In genomic region chr16:30921459-30921747, GRCh38 we compare ENCODE assay signal across 8 cellular contexts. TPM values are rescaled to one million over a fixed set of nuclear protein-coding genes. Genes with fewer than 3 reads are reported as not detected.
DNase-seq lines count a peak whose midpoint lies in the region; ATAC-seq, FAIRE-seq and TF ChIP-seq lines count a peak whose summit lies in the region.

No MANE protein-coding gene starts in this region.

- no peak for TF ChIP-seq CTCF in keratinocyte (optimal IDR thresholded peaks at IDR 0.05 in 1 of 3, IDR thresholded peaks at IDR 0.05 in 1 of 3, conservative IDR thresholded peaks at IDR 0.05 in 1 of 3; ENCODE audit: extremely low read depth in 1 of 3, insufficient read depth in 2 of 3, low read length in 3 of 3)
- TF ChIP-seq CTCF in foreskin keratinocyte (conservative IDR thresholded peaks at IDR 0.05), result no peak

- H3K79me2 ChIP-seq in keratinocyte (ENCODE audit: control insufficient read depth, insufficient read depth, low read length), result peaks cover 18% of the 10 kb centered on the region

- H3K9me3 Mint-ChIP-seq in T-helper 1 cell treated with Interleukin-12 subunit alpha and Interleukin-12 subunit beta and Interleukin-4 antibody, amounts not matched to agents 30 μg/mL and 1 μg/mL, for 36 hours, result no peaks in the 10 kb centered on the region
- no peaks in the 10 kb centered on the region for H3K9me3 Mint-ChIP-seq in activated naive CD4-positive, alpha-beta T cell treated with anti-CD3 and anti-CD28 coated beads, Interleukin-2, amount 50 U/mL, for 72 hours

- no peaks in the 10 kb centered on the region for H4K20me1 ChIP-seq in keratinocyte (ENCODE audit: control insufficient read depth, extremely low read depth, insufficient read depth, low read length)

- H3K36me3 ChIP-seq in keratinocyte (ENCODE audit: control insufficient read depth in 2 of 2, extremely low read depth in 1 of 2, insufficient read depth in 2 of 2, low read length in 2 of 2), result peaks cover 0 to 2% of the 10 kb centered on the region in 2 experiments
- H3K36me3 ChIP-seq in subcutaneous abdominal adipose tissue (ENCODE audit: control insufficient read depth in 5 of 5, insufficient read depth in 5 of 5, low read length in 5 of 5), result peaks cover 0 to 7% (median 0%) of the 10 kb centered on the region in 5 donors

- H3K9me3 ChIP-seq in keratinocyte (ENCODE audit: control insufficient read depth, low read depth, low read length) (no peaks in the 10 kb centered on the region), subcutaneous abdominal adipose tissue (ENCODE audit: control insufficient read depth in 5 of 5, low read length in 5 of 5) (no peaks in the 10 kb centered on the region)

- H3K36me3 Mint-ChIP-seq in T-helper 1 cell treated with Interleukin-12 subunit alpha and Interleukin-12 subunit beta and Interleukin-4 antibody, amounts not matched to agents 30 μg/mL and 1 μg/mL, for 36 hours (ENCODE audit: low read depth), result no peaks in the 10 kb centered on the region
- peaks cover 0 to 5% of the 10 kb centered on the region in 2 donors for H3K36me3 Mint-ChIP-seq in activated naive CD4-positive, alpha-beta T cell treated with anti-CD3 and anti-CD28 coated beads, Interleukin-2, amount 50 U/mL, for 72 hours

- H3K4me1 ChIP-seq in keratinocyte (ENCODE audit: control insufficient read depth, extremely low read depth, insufficient read depth, low read length) (peaks cover 13% of the 10 kb centered on the region), subcutaneous abdominal adipose tissue (ENCODE audit: control insufficient read depth in 5 of 5, insufficient read depth in 5 of 5, low read length in 5 of 5) (peaks cover 4 to 27% (median 19%) of the 10 kb centered on the region in 5 donors), foreskin keratinocyte (no peaks in the 10 kb centered on the region)

- dilution Hi-C loops in keratinocyte (cut with MboI; ENCODE audit: extremely low pct_ligation_motif_present, low sequenced_read_pairs), result no loop called here

- H3K4me3 Mint-ChIP-seq in T-helper 1 cell treated with Interleukin-12 subunit alpha and Interleukin-12 subunit beta and Interleukin-4 antibody, amounts not matched to agents 30 μg/mL and 1 μg/mL, for 36 hours, result peak overlapping the region; percentile 100

- ATAC-seq in activated naive CD4-positive, alpha-beta T cell treated with anti-CD3 and anti-CD28 coated beads, Interleukin-2, amount 50 U/mL, for 72 hours, result no peak
- no peak for ATAC-seq in foreskin keratinocyte

- no peak for FAIRE-seq in keratinocyte (lab: Jason Lieb, UNC)

- H2AFZ ChIP-seq in keratinocyte (ENCODE audit: control insufficient read depth, low read length), result peak overlapping the region; percentile 20

- no peaks in the 10 kb centered on the region for H3K27me3 Mint-ChIP-seq in T-helper 1 cell treated with Interleukin-12 subunit alpha and Interleukin-12 subunit beta and Interleukin-4 antibody, amounts not matched to agents 30 μg/mL and 1 μg/mL, for 36 hours (ENCODE audit: low read depth)

- H3K27ac ChIP-seq in keratinocyte (ENCODE audit: control insufficient read depth, insufficient read depth, low read length) (peak overlapping the region; percentile 87), subcutaneous abdominal adipose tissue (ENCODE audit: low read depth, low read length) (peak overlapping the region; percentile 77), foreskin keratinocyte (no peak overlapping the region)

- H3K9me1 ChIP-seq in keratinocyte (ENCODE audit: control insufficient read depth, extremely low read depth, insufficient read depth, low read length), result no peaks in the 10 kb centered on the region

- peak overlapping the region; percentile 100 for H3K27ac Mint-ChIP-seq in T-helper 1 cell treated with Interleukin-12 subunit alpha and Interleukin-12 subunit beta and Interleukin-4 antibody, amounts not matched to agents 30 μg/mL and 1 μg/mL, for 36 hours
- peak overlapping the region; percentile 97 to 100 for H3K27ac Mint-ChIP-seq in activated naive CD4-positive, alpha-beta T cell treated with anti-CD3 and anti-CD28 coated beads, Interleukin-2, amount 50 U/mL, for 72 hours

- no peaks in the 10 kb centered on the region for H3K27me3 ChIP-seq in keratinocyte (ENCODE audit: control insufficient read depth, extremely low read depth, insufficient read depth, low read length)
- H3K27me3 ChIP-seq in subcutaneous abdominal adipose tissue (ENCODE audit: control insufficient read depth in 5 of 5, insufficient read depth in 4 of 5, low read length in 5 of 5), result no peaks in the 10 kb centered on the region
- H3K27me3 ChIP-seq in foreskin keratinocyte, result no peaks in the 10 kb centered on the region

- DNase-seq in T-helper 1 cell, result no peak
- no peak for DNase-seq in activated naive CD4-positive, alpha-beta T cell treated with anti-CD3 and anti-CD28 coated beads, Interleukin-2, amount 50 U/mL, for 72 hours (ENCODE audit: low spot score in 2 of 2)
- no peak for DNase-seq in keratinocyte (ENCODE audit: low read depth, low spot score)
- DNase-seq in foreskin keratinocyte, result no peak
- DNase-seq in NCI-H1694 treated with DMSO at 0.1 percent for 48 hours (lab: John Stamatoyannopoulos, UW), result no peak
- DNase-seq in SHP77 (lab: John Stamatoyannopoulos, UW), result no peak

- H3K9ac ChIP-seq in keratinocyte (ENCODE audit: control insufficient read depth, extremely low read depth, insufficient read depth, low read length) (peak overlapping the region; percentile 86), subcutaneous abdominal adipose tissue (ENCODE audit: low read length in 5 of 5) (peak overlapping the region in 3 of 5 donors; percentile 52 to 83 (median 67))

- H3K4me2 ChIP-seq in keratinocyte (ENCODE audit: control insufficient read depth, extremely low read depth, insufficient read depth, low read depth, low read length), result peak overlapping the region; percentile 87

- H3K4me3 ChIP-seq in keratinocyte (ENCODE audit: control insufficient read depth in 2 of 3, extremely low read depth in 1 of 3, insufficient read depth in 2 of 3, low read depth in 1 of 3, low read length in 3 of 3), result peak overlapping the region in 2 of 3 experiments; percentile 81 to 90
- H3K4me3 ChIP-seq in subcutaneous abdominal adipose tissue (ENCODE audit: low read depth in 1 of 5, low read length in 5 of 5), result peak overlapping the region; percentile 56 to 98 (median 93)

- peaks cover 17% of the 10 kb centered on the region for H3K4me1 Mint-ChIP-seq in T-helper 1 cell treated with Interleukin-12 subunit alpha and Interleukin-12 subunit beta and Interleukin-4 antibody, amounts not matched to agents 30 μg/mL and 1 μg/mL, for 36 hours (ENCODE audit: low read depth)

RNA-seq across cellular contexts. Expression of gene FBXL19, which starts 2.0 kb away (rescaled TPM):
- total RNA-seq in activated naive CD4-positive, alpha-beta T cell treated with anti-CD3 and anti-CD28 coated beads, Interleukin-2, amount 50 U/mL, for 72 hours, result 10 to 100 TPM; 24.4 to 36.4 TPM
- polyA plus RNA-seq in keratinocyte (9.6 to 15.0 TPM (median 10.2 TPM) in 3 replicates), foreskin keratinocyte (21.8 and 23.3 TPM in 2 replicates)
- polyA plus RNA-seq in keratinocyte (2011; ENCODE audit: low read depth), result 2.2 TPM
- polyA plus RNA-seq in keratinocyte (2011; cell fraction: cytosol; rRNA removed), result 5.7 and 16.5 TPM in 2 replicates
- 24.0 and 32.9 TPM in 2 replicates for polyA plus RNA-seq in keratinocyte (2011; cell fraction: nucleus; rRNA removed)
- polyA plus RNA-seq in keratinocyte (2012; ENCODE audit: low replicate concordance), result 8.3 and 25.1 TPM in 2 replicates
- 8.6 to 28.7 TPM (median 11.7 TPM) in 3 replicates for polyA minus RNA-seq in keratinocyte
- polyA minus RNA-seq in keratinocyte (2011; cell fraction: cytosol; rRNA and poly(A)+ RNA removed), result 46.2 TPM
- 18.1 and 25.4 TPM in 2 replicates for polyA minus RNA-seq in keratinocyte (2011; cell fraction: nucleus; rRNA and poly(A)+ RNA removed)
- 32.2 and 33.0 TPM in 2 replicates for total RNA-seq in foreskin keratinocyte

RNA-seq across cellular contexts. Expression of gene CTF1, which starts 25.0 kb away (rescaled TPM):
- under 1 TPM; 0.29 to 0.96 TPM for total RNA-seq in activated naive CD4-positive, alpha-beta T cell treated with anti-CD3 and anti-CD28 coated beads, Interleukin-2, amount 50 U/mL, for 72 hours
- polyA plus RNA-seq in keratinocyte (2.1 to 3.2 TPM (median 2.6 TPM) in 3 replicates), foreskin keratinocyte (3.0 and 3.2 TPM in 2 replicates)
- polyA plus RNA-seq in keratinocyte (2011; ENCODE audit: low read depth), result 0.27 TPM
- polyA plus RNA-seq in keratinocyte (2011; cell fraction: cytosol; rRNA removed), result 3.6 and 5.4 TPM in 2 replicates
- polyA plus RNA-seq in keratinocyte (2011; cell fraction: nucleus; rRNA removed), result 4.5 and 5.8 TPM in 2 replicates
- 1.3 and 2.6 TPM in 2 replicates for polyA plus RNA-seq in keratinocyte (2012; ENCODE audit: low replicate concordance)
- polyA minus RNA-seq in keratinocyte, result 2.7 to 4.2 TPM (median 2.7 TPM) in 3 replicates
- 2.7 TPM for polyA minus RNA-seq in keratinocyte (2011; cell fraction: cytosol; rRNA and poly(A)+ RNA removed)
- 0.53 and 1.6 TPM in 2 replicates for polyA minus RNA-seq in keratinocyte (2011; cell fraction: nucleus; rRNA and poly(A)+ RNA removed)
- 0.95 and 1.6 TPM in 2 replicates for total RNA-seq in foreskin keratinocyte

RNA-seq across cellular contexts. Expression of gene ORAI3, which starts 27.5 kb away (rescaled TPM):
- total RNA-seq in activated naive CD4-positive, alpha-beta T cell treated with anti-CD3 and anti-CD28 coated beads, Interleukin-2, amount 50 U/mL, for 72 hours, result 10 to 100 TPM in 1 of 2 donors, 1 to 10 TPM in 1; 7.3 to 17.1 TPM
- polyA plus RNA-seq in keratinocyte, result 8.1 to 12.7 TPM (median 10.8 TPM) in 3 replicates
- 2.3 TPM for polyA plus RNA-seq in keratinocyte (2011; ENCODE audit: low read depth)
- 10.3 and 13.2 TPM in 2 replicates for polyA plus RNA-seq in keratinocyte (2011; cell fraction: cytosol; rRNA removed)
- 16.6 and 23.6 TPM in 2 replicates for polyA plus RNA-seq in keratinocyte (2011; cell fraction: nucleus; rRNA removed)
- polyA plus RNA-seq in keratinocyte (2012; ENCODE audit: low replicate concordance), result 8.0 and 11.6 TPM in 2 replicates
- polyA minus RNA-seq in keratinocyte, result 11.8 to 14.7 TPM (median 13.6 TPM) in 3 replicates
- 10.6 TPM for polyA minus RNA-seq in keratinocyte (2011; cell fraction: cytosol; rRNA and poly(A)+ RNA removed)
- 12.5 and 14.9 TPM in 2 replicates for polyA minus RNA-seq in keratinocyte (2011; cell fraction: nucleus; rRNA and poly(A)+ RNA removed)
- 8.4 and 9.0 TPM in 2 replicates for total RNA-seq in foreskin keratinocyte
- 9.1 and 9.2 TPM in 2 replicates for polyA plus RNA-seq in foreskin keratinocyte

RNA-seq across cellular contexts. Expression of gene BCL7C, which starts 27.5 kb away (rescaled TPM):
- total RNA-seq in activated naive CD4-positive, alpha-beta T cell treated with anti-CD3 and anti-CD28 coated beads, Interleukin-2, amount 50 U/mL, for 72 hours, result 10 to 100 TPM; 27.3 to 45.9 TPM
- 18.5 to 22.4 TPM (median 19.2 TPM) in 3 replicates for polyA plus RNA-seq in keratinocyte
- 8.7 TPM for polyA plus RNA-seq in keratinocyte (2011; ENCODE audit: low read depth)
- polyA plus RNA-seq in keratinocyte (2011; cell fraction: cytosol; rRNA removed), result 13.6 and 19.0 TPM in 2 replicates
- 5.0 and 7.4 TPM in 2 replicates for polyA plus RNA-seq in keratinocyte (2011; cell fraction: nucleus; rRNA removed)
- 16.9 and 20.2 TPM in 2 replicates for polyA plus RNA-seq in keratinocyte (2012; ENCODE audit: low replicate concordance)
- polyA minus RNA-seq in keratinocyte, result 4.5 to 7.5 TPM (median 5.8 TPM) in 3 replicates
- polyA minus RNA-seq in keratinocyte (2011; cell fraction: cytosol; rRNA and poly(A)+ RNA removed), result 14.6 TPM
- 3.0 and 5.2 TPM in 2 replicates for polyA minus RNA-seq in keratinocyte (2011; cell fraction: nucleus; rRNA and poly(A)+ RNA removed)
- total RNA-seq in foreskin keratinocyte, result 35.3 and 39.1 TPM in 2 replicates
- 48.6 and 51.0 TPM in 2 replicates for polyA plus RNA-seq in foreskin keratinocyte

RNA-seq across cellular contexts. Expression of gene SETD1A, which starts 36.2 kb away (rescaled TPM):
- total RNA-seq in activated naive CD4-positive, alpha-beta T cell treated with anti-CD3 and anti-CD28 coated beads, Interleukin-2, amount 50 U/mL, for 72 hours, result 10 to 100 TPM; 24.5 to 34.1 TPM
- polyA plus RNA-seq in keratinocyte (0.94 to 3.7 TPM (median 1.1 TPM) in 3 replicates), foreskin keratinocyte (6.0 and 6.4 TPM in 2 replicates)
- 3.0 TPM for polyA plus RNA-seq in keratinocyte (2011; ENCODE audit: low read depth)
- polyA plus RNA-seq in keratinocyte (2011; cell fraction: cytosol; rRNA removed), result 1.4 and 2.1 TPM in 2 replicates
- 8.9 and 11.2 TPM in 2 replicates for polyA plus RNA-seq in keratinocyte (2011; cell fraction: nucleus; rRNA removed)
- polyA plus RNA-seq in keratinocyte (2012; ENCODE audit: low replicate concordance), result 4.7 and 10.9 TPM in 2 replicates
- 1.5 to 17.4 TPM (median 2.2 TPM) in 3 replicates for polyA minus RNA-seq in keratinocyte
- polyA minus RNA-seq in keratinocyte (2011; cell fraction: cytosol; rRNA and poly(A)+ RNA removed), result 2.5 TPM
- polyA minus RNA-seq in keratinocyte (2011; cell fraction: nucleus; rRNA and poly(A)+ RNA removed), result 3.7 and 5.2 TPM in 2 replicates
- 6.7 and 7.1 TPM in 2 replicates for total RNA-seq in foreskin keratinocyte
